ENCODE assay signal across 8 cellular contexts in genomic region chr3:50192689-50193141, GRCh38. TPM values are rescaled to one million over a fixed set of nuclear protein-coding genes. Genes with fewer than 3 reads are reported as not detected.
DNase-seq lines count a peak whose midpoint lies in the region; ATAC-seq lines count a peak whose summit lies in the region.

No MANE protein-coding gene starts in this region.

- no peak overlapping the region for H3K27ac Mint-ChIP-seq in natural killer cell treated with Interleukin-12 subunit alpha and Interleukin-12 subunit beta and Interleukin-15 and Interleukin-18, amount 100 ng/mL, for 72 hours

- H3K4me1 Mint-ChIP-seq in natural killer cell treated with Interleukin-12 subunit alpha and Interleukin-12 subunit beta and Interleukin-15 and Interleukin-18, amount 100 ng/mL, for 72 hours (ENCODE audit: low read depth in 2 of 2), result peaks cover 0 to 5% of the 10 kb centered on the region in 2 donors

- peaks cover 5 to 10% of the 10 kb centered on the region in 2 donors for H3K27me3 Mint-ChIP-seq in natural killer cell treated with Interleukin-12 subunit alpha and Interleukin-12 subunit beta and Interleukin-15 and Interleukin-18, amount 100 ng/mL, for 72 hours

- H3K27me3 ChIP-seq in H7 (ENCODE audit: control insufficient read depth, insufficient read depth, low read length), result peaks cover 3% of the 10 kb centered on the region

- H3K36me3 ChIP-seq in H7 (replicated peaks; ENCODE audit: control insufficient read depth, insufficient read depth, low read length), result no peaks in the 10 kb centered on the region

- no peak overlapping the region for H3K4me3 Mint-ChIP-seq in natural killer cell treated with Interleukin-12 subunit alpha and Interleukin-12 subunit beta and Interleukin-15 and Interleukin-18, amount 100 ng/mL, for 72 hours

- H3K36me3 Mint-ChIP-seq in natural killer cell treated with Interleukin-12 subunit alpha and Interleukin-12 subunit beta and Interleukin-15 and Interleukin-18, amount 100 ng/mL, for 72 hours, result no peaks in the 10 kb centered on the region

- H3K9me3 Mint-ChIP-seq in natural killer cell treated with Interleukin-12 subunit alpha and Interleukin-12 subunit beta and Interleukin-15 and Interleukin-18, amount 100 ng/mL, for 72 hours, result no peaks in the 10 kb centered on the region

- H3K4me3 ChIP-seq in H7 (ENCODE audit: insufficient read depth, low read depth, low read length), result no peak overlapping the region

- DNase-seq in AG20443 (ENCODE audit: low spot score) (peak; percentile 76), H7 (peak; percentile 96), OCI-M1 (lab: John Stamatoyannopoulos, UW) (peak; percentile 74), activated T-cell treated with anti-CD3 and anti-CD28 coated beads for 48 hours (ENCODE audit: low read depth) (peak; percentile 78)
- DNase-seq in natural killer cell treated with Interleukin-12 subunit alpha and Interleukin-12 subunit beta and Interleukin-15 and Interleukin-18, amount 100 ng/mL, for 72 hours (ENCODE audit: low spot score), result peak; percentile 80
- peak; percentile 76 for DNase-seq in stimulated activated naive CD4-positive, alpha-beta T cell treated with Interleukin-2 at 50 U/mL for 16 hours (lab: John Stamatoyannopoulos, UW)

- peak; percentile 35 for ATAC-seq in esophagus mucosa
- peak; percentile 36 to 59 for ATAC-seq in natural killer cell treated with Interleukin-12 subunit alpha and Interleukin-12 subunit beta and Interleukin-15 and Interleukin-18, amount 100 ng/mL, for 72 hours
- ATAC-seq in HG03097 (IDR thresholded peaks at IDR 0.05; ENCODE audit: low FRiP score, unreplicated experiment), result no peak

RNA-seq across cellular contexts. Expression of gene GNAT1, which starts 1.3 kb away (rescaled TPM):
- not detected in 2 replicates for total RNA-seq in H7 (2014; rRNA removed; shearing (Covaris generic))
- total RNA-seq in esophagus mucosa, result 0.08 TPM
- total RNA-seq in natural killer cell treated with Interleukin-12 subunit alpha and Interleukin-12 subunit beta and Interleukin-15 and Interleukin-18, amount 100 ng/mL, for 72 hours, result not detected

RNA-seq across cellular contexts. Expression of gene SLC38A3, which starts 12.4 kb away (rescaled TPM):
- total RNA-seq in H7 (2014; rRNA removed; shearing (Covaris generic)), result 0.21 and 0.22 TPM in 2 replicates
- 0.60 TPM for total RNA-seq in esophagus mucosa
- total RNA-seq in natural killer cell treated with Interleukin-12 subunit alpha and Interleukin-12 subunit beta and Interleukin-15 and Interleukin-18, amount 100 ng/mL, for 72 hours, result not detected

RNA-seq across cellular contexts. Expression of gene SEMA3F, which starts 37.6 kb away (rescaled TPM):
- total RNA-seq in H7 (2014; rRNA removed; shearing (Covaris generic)), result 40.5 and 44.5 TPM in 2 replicates
- total RNA-seq in esophagus mucosa, result 72.7 TPM
- total RNA-seq in natural killer cell treated with Interleukin-12 subunit alpha and Interleukin-12 subunit beta and Interleukin-15 and Interleukin-18, amount 100 ng/mL, for 72 hours, result under 1 TPM; 0.12 to 0.81 TPM

RNA-seq across cellular contexts. Expression of gene GNAI2, which starts 43.3 kb away (rescaled TPM):
- total RNA-seq in H7 (2014; rRNA removed; shearing (Covaris generic)), result 204 and 246 TPM in 2 replicates
- 92.0 TPM for total RNA-seq in esophagus mucosa
- total RNA-seq in natural killer cell treated with Interleukin-12 subunit alpha and Interleukin-12 subunit beta and Interleukin-15 and Interleukin-18, amount 100 ng/mL, for 72 hours, result 100 to 1,000 TPM; 331 to 413 TPM

Comparison
In these comparisons a context has a peak if more than half of its experiments do, and no peak if none do; other contexts are left out.
1. RNA of gene SEMA3F, which starts 37.6 kb away (total RNA-seq): 72.7 TPM in esophagus mucosa (single experiment) and 40.5 to 44.5 TPM in H7; 0.12 to 0.81 TPM in natural killer cell treated with Interleukin-12 subunit alpha and Interleukin-12 subunit beta and Interleukin-15 and Interleukin-18, amount 100 ng/mL, for 72 hours; every median in the first group is over 10 times any median in the second.
2. Peak in every context shown above with its lines, with median percentiles within 50 percentile points of each other: DNase-seq.